In genomic region chr3:155745795-155746550, GRCh38 we compare ENCODE assay signal across 8 cellular contexts. TPM values are rescaled to one million over a fixed set of nuclear protein-coding genes. Genes with fewer than 3 reads are reported as not detected.
DNase-seq lines count a peak whose midpoint lies in the region; ATAC-seq and TF ChIP-seq lines count a peak whose summit lies in the region.
"Had no signal": no experiment of that assay in that cellular context is flagged by ENCODE, and none has a peak within 500 bp of the region (broad histone marks: within the 10 kb centered on the region; RNA-seq: fewer than 3 reads in every experiment).

No MANE protein-coding gene starts in this region.

- no peaks in the 10 kb centered on the region for H3K36me3 Mint-ChIP-seq in effector memory CD8-positive, alpha-beta T cell (ENCODE audit: insufficient read depth)

- H3K4me1 Mint-ChIP-seq in effector memory CD8-positive, alpha-beta T cell (ENCODE audit: low read depth in 2 of 2) = peaks cover 15 to 16% of the 10 kb centered on the region in 2 donors

- H3K36me3 ChIP-seq in HCT116 (ENCODE audit: control insufficient read depth in 1 of 2, insufficient read depth in 2 of 2, low read length in 2 of 2) = no peaks in the 10 kb centered on the region

- peak overlapping the region; percentile 18 to 46 for H3K4me3 ChIP-seq in HCT116 (replicated peaks in 1 of 2; ENCODE audit: low read depth in 1 of 2, low read length in 2 of 2)

- H3K9me3 Mint-ChIP-seq in effector memory CD8-positive, alpha-beta T cell = no peaks in the 10 kb centered on the region

- BruUV-seq in HCT116 (replicated peaks; lab: Mats Ljungman, UMichigan) = no TSS peak

- no peaks in the 10 kb centered on the region for H4K20me1 ChIP-seq in HCT116 (ENCODE audit: insufficient read depth)

- H2AFZ ChIP-seq in HCT116 (ENCODE audit: low read depth, low read length, poor library complexity, severe bottlenecking) = peak overlapping the region; percentile 99

- DNase-seq in HCT116 (ENCODE audit: low read depth, low spot score) (peak; percentile 45), NCI-H510A treated with DMSO at 0.1 percent for 48 hours (lab: John Stamatoyannopoulos, UW) (peak; percentile 46), mucosa of gallbladder (ENCODE audit: low spot score) (peak; percentile 14), NCI-H1048 (lab: John Stamatoyannopoulos, UW) (no peak), A172 (ENCODE audit: low spot score) (no peak), GM19238 (ENCODE audit: insufficient read length, low spot score) (no peak)
- DNase-seq in effector memory CD8-positive, alpha-beta T cell = no peak

- intact Hi-C loops in HCT116 (cut with micrococcal nuclease) = loop anchor here (5.0 kb wide), 2 partner anchors 106 to 126 kb away; partner anchors contain the start of genes GMPS and SLC33A1

- no peaks in the 10 kb centered on the region for H3K79me2 ChIP-seq in HCT116 (ENCODE audit: insufficient read depth, low read length)

- H3K4me2 ChIP-seq in HCT116 (ENCODE audit: low read length) = peak overlapping the region; percentile 86
- H3K4me2 ChIP-seq: KMS-11 had no signal

- peak overlapping the region; percentile 85 to 92 for H3K4me3 Mint-ChIP-seq in effector memory CD8-positive, alpha-beta T cell

- TF ChIP-seq POLR2A in HCT116 (IDR thresholded peaks at IDR 0.05; ENCODE audit: borderline replicate concordance, extremely low read depth, insufficient read depth, insufficient read length) = no peak

- ATAC-seq in HCT116 = peak; percentile 63
- no peak for ATAC-seq in effector memory CD8-positive, alpha-beta T cell (replicated peaks)

- POLR2A ChIA-PET in HCT116 (lab: Charles Lee) = interaction anchor here (0.7 kb wide), 1 partner anchor 428 kb away, joined by 4 read pairs; no protein-coding TSS in a partner anchor

- CTCF ChIA-PET in HCT116 (lab: Charles Lee) = interaction anchor here (1.3 kb wide), 1 partner anchor 60 kb away, joined by 6 read pairs; the partner anchor contains the start of gene C3orf33

- no peak overlapping the region for H3K27ac Mint-ChIP-seq in effector memory CD8-positive, alpha-beta T cell

- peak overlapping the region; percentile 26 for H3K9ac ChIP-seq in HCT116 (ENCODE audit: low read length)
- H3K9ac ChIP-seq: KMS-11 had no signal

- no peak for TF ChIP-seq CTCF in HCT116 (IDR thresholded peaks at IDR 0.05 in 2 of 3, conservative IDR thresholded peaks at IDR 0.05 in 1 of 3; ENCODE audit: borderline replicate concordance in 1 of 3, insufficient read depth in 1 of 3, low read depth in 2 of 3, low read length in 2 of 3)

- no peaks in the 10 kb centered on the region for H3K9me3 ChIP-seq in HCT116 (ENCODE audit: control insufficient read depth in 1 of 2, insufficient read depth in 1 of 2, low read depth in 1 of 2, low read length in 2 of 2)

- H3K9me2 ChIP-seq in HCT116 (ENCODE audit: insufficient read depth) = no peaks in the 10 kb centered on the region

- no peak for TF ChIP-seq RAD21 in HCT116 (IDR thresholded peaks at IDR 0.05; ENCODE audit: low read depth)

- peaks cover 52 to 57% of the 10 kb centered on the region in 2 donors for H3K27me3 Mint-ChIP-seq in effector memory CD8-positive, alpha-beta T cell

- H3K27ac ChIP-seq in HCT116 (ENCODE audit: low read depth, low read length) = no peak overlapping the region
- H3K27ac ChIP-seq: KMS-11 had no signal

- H3K27me3 ChIP-seq in HCT116 (ENCODE audit: insufficient read depth, low read length) = no peaks in the 10 kb centered on the region

- H3K4me1 ChIP-seq in HCT116 (ENCODE audit: control insufficient read depth in 1 of 2, insufficient read depth in 2 of 2, low read length in 2 of 2) = peaks cover 15 to 36% of the 10 kb centered on the region in 2 experiments

- RAD21 ChIA-PET in HCT116 (lab: Charles Lee; ENCODE audit: low non-redundant PET in 1 of 2, low total read pairs in 2 of 2, uncharacterized antibody in 2 of 2, unreplicated experiment in 2 of 2) = interaction anchor here in 1 of 2 experiments (1.0 kb wide), 1 partner anchor 124 kb away, joined by 3 read pairs; no protein-coding TSS in a partner anchor

TF ChIP-seq in HCT116, 20 proteins besides CTCF, POLR2A, EP300 and RAD21:
- peak; percentile 47 for TF ChIP-seq YY1 (IDR thresholded peaks at IDR 0.05; ENCODE audit: extremely low read depth, insufficient replicate concordance, low read depth, low read length)
- peak; percentile 31; the same call in 1 of the 2 replicates for TF ChIP-seq MAX (IDR thresholded peaks at IDR 0.05)
- no peak for TF ChIP-seq ZBTB33 (IDR thresholded peaks at IDR 0.05; ENCODE audit: extremely low read depth, insufficient replicate concordance, low read length)
- peak; percentile 48; the same call in 1 of the 2 replicates for TF ChIP-seq POLR2AphosphoS5 (IDR thresholded peaks at IDR 0.05; ENCODE audit: low read depth, low read length)
- no peak for TF ChIP-seq SIN3A (IDR thresholded peaks at IDR 0.05; ENCODE audit: low read depth)
- TF ChIP-seq SP1 (IDR thresholded peaks at IDR 0.05; ENCODE audit: low read depth) = peak; percentile 76
- TF ChIP-seq ELF1 (IDR thresholded peaks at IDR 0.05; ENCODE audit: borderline replicate concordance, low read depth) = no peak
- TF ChIP-seq SRF (IDR thresholded peaks at IDR 0.05; ENCODE audit: low read depth) = no peak
- no peak for TF ChIP-seq EZH2 (IDR thresholded peaks at IDR 0.05)
- no peak for TF ChIP-seq EGR1 (IDR thresholded peaks at IDR 0.05; ENCODE audit: low read depth)
- peak; percentile 73 for TF ChIP-seq TCF7L2 (IDR thresholded peaks at IDR 0.05; ENCODE audit: borderline replicate concordance, extremely low read depth, insufficient read depth, insufficient read length)
- TF ChIP-seq CBX3 (IDR thresholded peaks at IDR 0.05; ENCODE audit: low read depth) = peak; percentile 44; the same call in 1 of the 2 replicates
- no peak for TF ChIP-seq CEBPB (IDR thresholded peaks at IDR 0.05; ENCODE audit: low read depth)
- no peak for TF ChIP-seq ZNF274 (IDR thresholded peaks at IDR 0.05; ENCODE audit: low read depth, low read length)
- TF ChIP-seq JUND (IDR thresholded peaks at IDR 0.05) = no peak; the same call in 1 of the 2 replicates
- TF ChIP-seq ZFX (IDR thresholded peaks at IDR 0.05) = no peak

RNA-seq across cellular contexts. Expression of gene PLCH1, which starts 1.1 kb away (rescaled TPM):
- 3.8 TPM for total RNA-seq in HCT116 (2021; ENCODE audit: unreplicated experiment)
- polyA plus RNA-seq in HCT116 (2012) = 2.1 TPM in 2 replicates
- 8.0 TPM for total RNA-seq in mucosa of gallbladder
- total RNA-seq in A172 (2014; rRNA removed; shearing (Covaris generic)) = 0.50 and 0.78 TPM in 2 replicates

Comparison
In these comparisons a context has a peak if more than half of its experiments do, and no peak if none do; other contexts are left out.
1. DNase-seq: peak in HCT116 (single experiment), NCI-H510A treated with DMSO at 0.1 percent for 48 hours (single experiment) and mucosa of gallbladder (single experiment); none in effector memory CD8-positive, alpha-beta T cell (0 of 3), NCI-H1048 (single experiment), A172 (single experiment) and GM19238 (single experiment).